In the genomic region with DNA sequence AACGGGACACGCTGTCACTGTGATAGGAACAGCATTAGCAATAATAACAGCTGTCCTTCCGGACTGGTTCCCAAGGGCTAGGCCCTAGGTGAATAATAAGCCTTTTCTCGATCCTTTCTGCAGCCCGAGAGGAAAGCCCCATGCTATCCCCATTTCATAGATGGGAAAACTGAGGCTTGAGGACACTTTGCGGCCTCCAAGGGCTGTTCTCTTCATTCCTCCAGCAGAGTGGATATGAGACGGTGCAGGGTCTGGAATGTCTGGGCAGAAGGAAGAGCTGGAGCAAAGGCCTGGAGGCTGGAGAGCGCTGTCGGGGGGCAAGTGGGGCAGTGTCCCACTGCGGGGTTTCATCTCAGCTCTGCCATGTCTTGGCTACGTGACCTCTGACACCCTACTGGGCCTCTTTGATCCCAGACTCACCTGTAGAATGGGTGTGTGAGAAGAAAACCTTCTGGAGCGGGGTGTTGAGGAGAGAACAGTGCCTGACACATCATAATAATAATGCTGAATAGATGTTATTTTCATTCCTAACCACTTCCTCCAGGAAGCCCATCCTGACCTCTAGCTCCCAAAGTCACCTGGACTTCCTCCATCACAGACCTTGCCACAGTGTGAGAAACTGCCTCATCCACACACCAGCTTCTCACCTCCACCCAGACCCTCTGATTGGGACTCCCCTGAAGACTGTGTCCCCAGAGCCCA, we compare ENCODE assay signal across 15 cellular contexts.
"Had no signal": no experiment of that assay in that cellular context is flagged by ENCODE, and none has a peak within 500 bp of the region (broad histone marks: within the 10 kb centered on the region; RNA-seq: fewer than 3 reads in every experiment).

No MANE protein-coding gene starts in this region.

- H3K4me3 Mint-ChIP-seq: activated CD4-positive, alpha-beta memory T cell treated with anti-CD3 and anti-CD28 coated beads, Interleukin-2, amount 10 ng/mL, durations not matched to agents 7 days and 5 days; endodermal cell; stimulated activated memory B cell treated with anti-CD40 and anti-IgM and Interleukin-4, amounts not matched to agents 10 μg/mL and 1 μg/mL and 100 μg/mL, for 72 hours had no signal

- H3K36me3 Mint-ChIP-seq: stimulated activated memory B cell treated with anti-CD40 and anti-IgM and Interleukin-4, amounts not matched to agents 10 μg/mL and 1 μg/mL and 100 μg/mL, for 72 hours had no signal

- H3K36me3 ChIP-seq: right atrium auricular region, transverse colon had no signal

- H3K27ac ChIP-seq: right atrium auricular region had no signal

- H3K9me3 Mint-ChIP-seq: activated CD4-positive, alpha-beta memory T cell treated with anti-CD3 and anti-CD28 coated beads, Interleukin-2, amount 10 ng/mL, durations not matched to agents 7 days and 5 days; endodermal cell; stimulated activated memory B cell treated with anti-CD40 and anti-IgM and Interleukin-4, amounts not matched to agents 10 μg/mL and 1 μg/mL and 100 μg/mL, for 72 hours had no signal

- H3K9me3 ChIP-seq: body of pancreas, right atrium auricular region, transverse colon had no signal

- H3K27me3 ChIP-seq: body of pancreas, right atrium auricular region, transverse colon had no signal

- H3K4me2 ChIP-seq: smooth muscle cell had no signal

- DNase-seq: activated CD4-positive, alpha-beta memory T cell treated with anti-CD3 and anti-CD28 coated beads, Interleukin-2, amount 10 ng/mL, durations not matched to agents 7 days and 5 days; activated CD4-positive, alpha-beta T cell treated with anti-CD3 and anti-CD28 coated beads for 1 hour; activated naive CD4-positive, alpha-beta T cell treated with anti-CD3 and anti-CD28 coated beads, Interleukin-2, amount 50 U/mL, for 16 hours; amniotic stem cell; body of pancreas; endodermal cell; erythroblast; hippocampal formation; kidney glomerular epithelial cell; midbrain; substantia nigra; transverse colon had no signal

- H3K27ac Mint-ChIP-seq: activated CD4-positive, alpha-beta memory T cell treated with anti-CD3 and anti-CD28 coated beads, Interleukin-2, amount 10 ng/mL, durations not matched to agents 7 days and 5 days; endodermal cell; stimulated activated memory B cell treated with anti-CD40 and anti-IgM and Interleukin-4, amounts not matched to agents 10 μg/mL and 1 μg/mL and 100 μg/mL, for 72 hours had no signal

- H3K4me3 ChIP-seq: body of pancreas, right atrium auricular region, smooth muscle cell, transverse colon had no signal

- ATAC-seq: body of pancreas; stimulated activated memory B cell treated with anti-CD40 and anti-IgM and Interleukin-4, amounts not matched to agents 10 μg/mL and 1 μg/mL and 100 μg/mL, for 72 hours had no signal
